8 cellular contexts compared by ENCODE assay signal in the genomic region with DNA sequence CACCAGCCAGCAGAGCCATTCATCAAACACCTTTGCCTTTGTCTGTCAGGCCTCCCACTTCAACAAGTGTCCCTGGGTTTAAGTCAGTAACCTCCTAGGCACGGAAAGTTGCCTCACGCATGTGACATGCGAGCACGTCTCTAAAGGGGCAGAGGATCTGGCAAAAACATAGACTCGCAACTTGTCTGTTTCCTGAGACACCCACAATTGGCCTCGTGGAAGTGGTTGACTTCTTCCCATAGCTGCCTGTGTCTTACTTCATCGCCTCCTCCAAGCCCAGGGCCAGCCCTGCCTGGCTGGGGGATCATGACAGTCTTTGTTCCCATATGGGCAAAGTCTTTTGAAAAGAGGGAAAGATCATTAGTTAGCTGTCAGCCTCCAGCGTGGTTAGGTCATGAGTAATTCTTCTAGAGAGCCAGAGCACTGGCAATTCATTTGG. TPM values are rescaled to one million over a fixed set of nuclear protein-coding genes. Genes with fewer than 3 reads are reported as not detected.
DNase-seq lines count a peak whose midpoint lies in the region; ATAC-seq and TF ChIP-seq lines count a peak whose summit lies in the region.

No MANE protein-coding gene starts in this region.

- peak overlapping the region; percentile 87 to 92 for H3K27ac ChIP-seq in coronary artery
- H3K27ac ChIP-seq in mesodermal cell (ENCODE audit: low read depth, low read length, severe bottlenecking), result peak overlapping the region; percentile 98
- peak overlapping the region; percentile 87 for H3K27ac ChIP-seq in upper lobe of right lung

- peak; percentile 29 for DNase-seq in activated CD8-positive, alpha-beta memory T cell treated with anti-CD3 and anti-CD28 coated beads, Interleukin-2, amount 10 ng/mL, durations not matched to agents 7 days and 5 days
- DNase-seq in activated CD8-positive, alpha-beta memory T cell treated with anti-CD3 and anti-CD28 coated beads for 24 hours, result no peak
- peak; percentile 91 for DNase-seq in coronary artery (ENCODE audit: low spot score)
- DNase-seq in upper lobe of right lung, result peak; percentile 73
- no peak for DNase-seq in G401 (ENCODE audit: low spot score)

- H3K36me3 ChIP-seq in mesodermal cell (ENCODE audit: control insufficient read depth, insufficient read depth, low read length), result no peaks in the 10 kb centered on the region
- no peaks in the 10 kb centered on the region for H3K36me3 ChIP-seq in upper lobe of right lung

- TF ChIP-seq CTCF in coronary artery (IDR thresholded peaks at IDR 0.05), result no peak
- no peak for TF ChIP-seq CTCF in upper lobe of right lung (IDR thresholded peaks at IDR 0.05)

- H3K4me3 ChIP-seq in coronary artery (peak overlapping the region; percentile 57), mesodermal cell (ENCODE audit: extremely low read depth, insufficient read depth, low read length, poor library complexity, severe bottlenecking) (no peak overlapping the region), upper lobe of right lung (no peak overlapping the region)

- in situ Hi-C loops in G401 (cut with HindIII; ENCODE audit: low sequenced_read_pairs), result no loop called here

- CTCF ChIA-PET in activated CD8-positive, alpha-beta memory T cell treated with anti-CD3 and anti-CD28 coated beads, Interleukin-2, amount 10 ng/mL, durations not matched to agents 7 days and 5 days (lab: Charles Lee), result interaction anchor here (1.0 to 3.1 kb wide), 6 partner anchors 9 to 487 kb away, joined by 4 to 15 read pairs (median 7); partner anchors contain the start of gene ELL2

- H3K27me3 ChIP-seq in upper lobe of right lung, result no peaks in the 10 kb centered on the region

- no peaks in the 10 kb centered on the region for H3K9me3 Mint-ChIP-seq in activated CD8-positive, alpha-beta memory T cell treated with anti-CD3 and anti-CD28 coated beads, Interleukin-2, amount 10 ng/mL, durations not matched to agents 7 days and 5 days (ENCODE audit: low read depth)

- 78 to 81% methylated on average over 7 of the region's 8 CpGs for WGBS in mesodermal cell (ENCODE audit: insufficient coverage in 2 of 2), 2 experiments

- peaks cover 37% of the 10 kb centered on the region for H3K4me1 ChIP-seq in mesodermal cell (ENCODE audit: control insufficient read depth, insufficient read depth, low read length, poor library complexity, severe bottlenecking)
- H3K4me1 ChIP-seq in upper lobe of right lung, result peaks cover 63% of the 10 kb centered on the region

- H3K4me3 Mint-ChIP-seq in activated CD8-positive, alpha-beta memory T cell treated with anti-CD3 and anti-CD28 coated beads, Interleukin-2, amount 10 ng/mL, durations not matched to agents 7 days and 5 days, result no peak overlapping the region

- H3K27me3 Mint-ChIP-seq in activated CD8-positive, alpha-beta memory T cell treated with anti-CD3 and anti-CD28 coated beads, Interleukin-2, amount 10 ng/mL, durations not matched to agents 7 days and 5 days, result no peaks in the 10 kb centered on the region

- H3K27ac Mint-ChIP-seq in activated CD8-positive, alpha-beta memory T cell treated with anti-CD3 and anti-CD28 coated beads, Interleukin-2, amount 10 ng/mL, durations not matched to agents 7 days and 5 days, result no peak overlapping the region

- ATAC-seq in activated CD8-positive, alpha-beta memory T cell treated with anti-CD3 and anti-CD28 coated beads, Interleukin-2, amount 10 ng/mL, durations not matched to agents 7 days and 5 days, result no peak
- ATAC-seq in upper lobe of right lung, result peak; percentile 50
- no peak for ATAC-seq in HG02852 (IDR thresholded peaks at IDR 0.05; ENCODE audit: unreplicated experiment)
- ATAC-seq in HG03565 (IDR thresholded peaks at IDR 0.05; ENCODE audit: unreplicated experiment), result no peak

- H3K9me3 ChIP-seq in mesodermal cell (ENCODE audit: control insufficient read depth, low read length), result no peaks in the 10 kb centered on the region
- H3K9me3 ChIP-seq in upper lobe of right lung, result no peaks in the 10 kb centered on the region

- peaks cover 40% of the 10 kb centered on the region for H3K4me1 Mint-ChIP-seq in activated CD8-positive, alpha-beta memory T cell treated with anti-CD3 and anti-CD28 coated beads, Interleukin-2, amount 10 ng/mL, durations not matched to agents 7 days and 5 days

- no peaks in the 10 kb centered on the region for H3K36me3 Mint-ChIP-seq in activated CD8-positive, alpha-beta memory T cell treated with anti-CD3 and anti-CD28 coated beads, Interleukin-2, amount 10 ng/mL, durations not matched to agents 7 days and 5 days

- intact Hi-C loops in upper lobe of right lung (cut with DNase I), result loop anchor here (10.0 kb wide), 2 partner anchors 97 to 747 kb away; no protein-coding TSS in a partner anchor

RNA-seq across cellular contexts. Expression of gene GLRX, which starts 35.5 kb away (rescaled TPM):
- total RNA-seq in activated CD8-positive, alpha-beta memory T cell treated with anti-CD3 and anti-CD28 coated beads, Interleukin-2, amount 10 ng/mL, durations not matched to agents 7 days and 5 days, result 10 to 100 TPM; 65.3 to 67.1 TPM
- polyA plus RNA-seq in mesodermal cell (2013, experiment 1 of 2), result 80.8 TPM
- 81.5 TPM for polyA plus RNA-seq in mesodermal cell (2013, experiment 2 of 2)
- total RNA-seq in upper lobe of right lung, result 88.4 TPM
- not detected in 2 replicates for total RNA-seq in G401 (2014; rRNA removed; shearing (Covaris generic))

Comparison
In these comparisons a context has a peak if more than half of its experiments do, and no peak if none do; other contexts are left out.
1. DNase-seq: peak in activated CD8-positive, alpha-beta memory T cell treated with anti-CD3 and anti-CD28 coated beads, Interleukin-2, amount 10 ng/mL, durations not matched to agents 7 days and 5 days (single experiment), coronary artery (single experiment) and upper lobe of right lung (single experiment); none in activated CD8-positive, alpha-beta memory T cell treated with anti-CD3 and anti-CD28 coated beads for 24 hours (single experiment) and G401 (single experiment).
2. RNA of gene GLRX, which starts 35.5 kb away (total RNA-seq): 88.4 TPM in upper lobe of right lung (single experiment) and 65.3 to 67.1 TPM in activated CD8-positive, alpha-beta memory T cell treated with anti-CD3 and anti-CD28 coated beads, Interleukin-2, amount 10 ng/mL, durations not matched to agents 7 days and 5 days; not detected in G401; every median in the first group is over 10 times any median in the second.
3. Peak in every context shown above with its lines, with median percentiles within 50 percentile points of each other: H3K27ac ChIP-seq.